Comparison of ENCODE assay signal across 3 cellular contexts in genomic region chr17:353213-353837, GRCh38.
A peak's percentile ranks its signal among the peaks of the same experiment; 100 is the strongest.
TF ChIP-seq lines count a peak whose summit lies in the region.

No MANE protein-coding gene starts in this region.

TF ChIP-seq in GM23338, 12 proteins besides CTCF, POLR2A, EP300 and RAD21 (continues in another document):
- TF ChIP-seq, protein P1, sequence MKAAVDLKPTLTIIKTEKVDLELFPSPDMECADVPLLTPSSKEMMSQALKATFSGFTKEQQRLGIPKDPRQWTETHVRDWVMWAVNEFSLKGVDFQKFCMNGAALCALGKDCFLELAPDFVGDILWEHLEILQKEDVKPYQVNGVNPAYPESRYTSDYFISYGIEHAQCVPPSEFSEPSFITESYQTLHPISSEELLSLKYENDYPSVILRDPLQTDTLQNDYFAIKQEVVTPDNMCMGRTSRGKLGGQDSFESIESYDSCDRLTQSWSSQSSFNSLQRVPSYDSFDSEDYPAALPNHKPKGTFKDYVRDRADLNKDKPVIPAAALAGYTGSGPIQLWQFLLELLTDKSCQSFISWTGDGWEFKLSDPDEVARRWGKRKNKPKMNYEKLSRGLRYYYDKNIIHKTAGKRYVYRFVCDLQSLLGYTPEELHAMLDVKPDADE (IDR thresholded peaks at IDR 0.05) = no peak
- no peak for TF ChIP-seq ZNF462 (CRISPR knock-in tag; IDR thresholded peaks at IDR 0.05)
- TF ChIP-seq POLR2AphosphoS5 (IDR thresholded peaks at IDR 0.05; ENCODE audit: low read depth) = no peak
- no peak for TF ChIP-seq JUNB (IDR thresholded peaks at IDR 0.05; ENCODE audit: unreplicated experiment)
- no peak for TF ChIP-seq EZH2 (IDR thresholded peaks at IDR 0.05; ENCODE audit: low read depth, unreplicated experiment)

TF ChIP-seq in PFSK-1, 5 proteins besides CTCF, POLR2A, EP300 and RAD21 (continued from another document):
- peak; percentile 8 for TF ChIP-seq FOXP2 (optimal IDR thresholded peaks at IDR 0.05; ENCODE audit: borderline replicate concordance, extremely low read depth, extremely low read length, insufficient read depth)

TF ChIP-seq in HepG2, 621 proteins besides CTCF, POLR2A, EP300 and RAD21 (continued from another document and continues in another):
- TF ChIP-seq ZNF777 (CRISPR knock-in tag; IDR thresholded peaks at IDR 0.05) (no peak; the same call in 1 of the 2 replicates), NONO (IDR thresholded peaks at IDR 0.05) (no peak), NONO (CRISPR knock-in tag; conservative IDR thresholded peaks at IDR 0.05) (no peak), KLF11 (CRISPR knock-in tag; IDR thresholded peaks at IDR 0.05) (no peak), SRSF9 (IDR thresholded peaks at IDR 0.05; ENCODE audit: borderline replicate concordance, insufficient read depth, low read depth, low read length, poor library complexity, severe bottlenecking) (no peak), TERF1 (CRISPR knock-in tag; IDR thresholded peaks at IDR 0.05) (no peak), ZNF746 (CRISPR knock-in tag; IDR thresholded peaks at IDR 0.05) (no peak), ZNF17 (CRISPR knock-in tag; IDR thresholded peaks at IDR 0.05) (no peak), ZNF510 (CRISPR knock-in tag; IDR thresholded peaks at IDR 0.05; ENCODE audit: low read depth) (no peak), NFAT5 (CRISPR knock-in tag; IDR thresholded peaks at IDR 0.05) (no peak), CHD2 (IDR thresholded peaks at IDR 0.05; ENCODE audit: low read depth, low read length) (no peak), ZNF225 (CRISPR knock-in tag; IDR thresholded peaks at IDR 0.05) (no peak), ZNF687 (CRISPR knock-in tag; IDR thresholded peaks at IDR 0.05) (no peak), ZNF12 (CRISPR knock-in tag; IDR thresholded peaks at IDR 0.05) (no peak), ATF5 (CRISPR knock-in tag; IDR thresholded peaks at IDR 0.05; ENCODE audit: low read depth) (no peak), SMAD1 (CRISPR knock-in tag; IDR thresholded peaks at IDR 0.05; ENCODE audit: borderline replicate concordance, low read depth) (0 out of 2 replicates have a peak, but pooled peaks have one; percentile 32), RBAK (CRISPR knock-in tag; IDR thresholded peaks at IDR 0.05) (no peak), ZNF343 (CRISPR knock-in tag; IDR thresholded peaks at IDR 0.05) (no peak), CHD4 (IDR thresholded peaks at IDR 0.05; ENCODE audit: borderline replicate concordance, low read length) (0 out of 2 replicates have a peak, but pooled peaks have one; percentile 23), NCOA1 (CRISPR knock-in tag; IDR thresholded peaks at IDR 0.05) (no peak), MTA1 (CRISPR knock-in tag; IDR thresholded peaks at IDR 0.05; ENCODE audit: borderline replicate concordance) (no peak), ZNF3 (CRISPR knock-in tag; IDR thresholded peaks at IDR 0.05) (no peak), ZBTB7B (CRISPR knock-in tag; IDR thresholded peaks at IDR 0.05) (no peak), ZNF180 (CRISPR knock-in tag; IDR thresholded peaks at IDR 0.05; ENCODE audit: borderline replicate concordance, low read depth) (no peak), ZNF20 (CRISPR knock-in tag; IDR thresholded peaks at IDR 0.05) (no peak), ZNF589 (CRISPR knock-in tag; conservative IDR thresholded peaks at IDR 0.05) (0 out of 2 replicates have a peak, but pooled peaks have one; percentile 16), ETV5 (CRISPR knock-in tag; IDR thresholded peaks at IDR 0.05; ENCODE audit: borderline replicate concordance) (0 out of 2 replicates have a peak, but pooled peaks have one; percentile 19), SIN3A (IDR thresholded peaks at IDR 0.05; ENCODE audit: borderline replicate concordance, low read depth, low read length) (no peak), ASH2L (IDR thresholded peaks at IDR 0.05; ENCODE audit: insufficient read length, low read depth, low read length) (no peak), HNF4A (CRISPR knock-in tag; IDR thresholded peaks at IDR 0.05) (no peak), FOXC1 (CRISPR knock-in tag; IDR thresholded peaks at IDR 0.05; ENCODE audit: borderline replicate concordance) (no peak), ZNF333 (CRISPR knock-in tag; IDR thresholded peaks at IDR 0.05; ENCODE audit: borderline replicate concordance) (no peak), ZNF274 (CRISPR knock-in tag; IDR thresholded peaks at IDR 0.05) (no peak), ZNF530 (CRISPR knock-in tag; IDR thresholded peaks at IDR 0.05; ENCODE audit: low read depth) (no peak)
- TF ChIP-seq, protein P2, sequence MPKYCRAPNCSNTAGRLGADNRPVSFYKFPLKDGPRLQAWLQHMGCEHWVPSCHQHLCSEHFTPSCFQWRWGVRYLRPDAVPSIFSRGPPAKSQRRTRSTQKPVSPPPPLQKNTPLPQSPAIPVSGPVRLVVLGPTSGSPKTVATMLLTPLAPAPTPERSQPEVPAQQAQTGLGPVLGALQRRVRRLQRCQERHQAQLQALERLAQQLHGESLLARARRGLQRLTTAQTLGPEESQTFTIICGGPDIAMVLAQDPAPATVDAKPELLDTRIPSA (CRISPR knock-in tag; IDR thresholded peaks at IDR 0.05; ENCODE audit: borderline replicate concordance) = no peak
- TF ChIP-seq, protein P3, sequence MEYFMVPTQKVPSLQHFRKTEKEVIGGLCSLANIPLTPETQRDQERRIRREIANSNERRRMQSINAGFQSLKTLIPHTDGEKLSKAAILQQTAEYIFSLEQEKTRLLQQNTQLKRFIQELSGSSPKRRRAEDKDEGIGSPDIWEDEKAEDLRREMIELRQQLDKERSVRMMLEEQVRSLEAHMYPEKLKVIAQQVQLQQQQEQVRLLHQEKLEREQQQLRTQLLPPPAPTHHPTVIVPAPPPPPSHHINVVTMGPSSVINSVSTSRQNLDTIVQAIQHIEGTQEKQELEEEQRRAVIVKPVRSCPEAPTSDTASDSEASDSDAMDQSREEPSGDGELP (IDR thresholded peaks at IDR 0.05; ENCODE audit: borderline replicate concordance, low read depth) = no peak
- TF ChIP-seq, protein P4, sequence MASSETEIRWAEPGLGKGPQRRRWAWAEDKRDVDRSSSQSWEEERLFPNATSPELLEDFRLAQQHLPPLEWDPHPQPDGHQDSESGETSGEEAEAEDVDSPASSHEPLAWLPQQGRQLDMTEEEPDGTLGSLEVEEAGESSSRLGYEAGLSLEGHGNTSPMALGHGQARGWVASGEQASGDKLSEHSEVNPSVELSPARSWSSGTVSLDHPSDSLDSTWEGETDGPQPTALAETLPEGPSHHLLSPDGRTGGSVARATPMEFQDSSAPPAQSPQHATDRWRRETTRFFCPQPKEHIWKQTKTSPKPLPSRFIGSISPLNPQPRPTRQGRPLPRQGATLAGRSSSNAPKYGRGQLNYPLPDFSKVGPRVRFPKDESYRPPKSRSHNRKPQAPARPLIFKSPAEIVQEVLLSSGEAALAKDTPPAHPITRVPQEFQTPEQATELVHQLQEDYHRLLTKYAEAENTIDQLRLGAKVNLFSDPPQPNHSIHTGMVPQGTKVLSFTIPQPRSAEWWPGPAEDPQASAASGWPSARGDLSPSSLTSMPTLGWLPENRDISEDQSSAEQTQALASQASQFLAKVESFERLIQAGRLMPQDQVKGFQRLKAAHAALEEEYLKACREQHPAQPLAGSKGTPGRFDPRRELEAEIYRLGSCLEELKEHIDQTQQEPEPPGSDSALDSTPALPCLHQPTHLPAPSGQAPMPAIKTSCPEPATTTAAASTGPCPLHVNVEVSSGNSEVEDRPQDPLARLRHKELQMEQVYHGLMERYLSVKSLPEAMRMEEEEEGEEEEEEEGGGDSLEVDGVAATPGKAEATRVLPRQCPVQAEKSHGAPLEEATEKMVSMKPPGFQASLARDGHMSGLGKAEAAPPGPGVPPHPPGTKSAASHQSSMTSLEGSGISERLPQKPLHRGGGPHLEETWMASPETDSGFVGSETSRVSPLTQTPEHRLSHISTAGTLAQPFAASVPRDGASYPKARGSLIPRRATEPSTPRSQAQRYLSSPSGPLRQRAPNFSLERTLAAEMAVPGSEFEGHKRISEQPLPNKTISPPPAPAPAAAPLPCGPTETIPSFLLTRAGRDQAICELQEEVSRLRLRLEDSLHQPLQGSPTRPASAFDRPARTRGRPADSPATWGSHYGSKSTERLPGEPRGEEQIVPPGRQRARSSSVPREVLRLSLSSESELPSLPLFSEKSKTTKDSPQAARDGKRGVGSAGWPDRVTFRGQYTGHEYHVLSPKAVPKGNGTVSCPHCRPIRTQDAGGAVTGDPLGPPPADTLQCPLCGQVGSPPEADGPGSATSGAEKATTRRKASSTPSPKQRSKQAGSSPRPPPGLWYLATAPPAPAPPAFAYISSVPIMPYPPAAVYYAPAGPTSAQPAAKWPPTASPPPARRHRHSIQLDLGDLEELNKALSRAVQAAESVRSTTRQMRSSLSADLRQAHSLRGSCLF (CRISPR knock-in tag; IDR thresholded peaks at IDR 0.05; ENCODE audit: borderline replicate concordance) = no peak
